In genomic region chr2:43595603-43596412, GRCh38 we compare ENCODE assay signal across 8 cellular contexts. TPM values are rescaled to one million over a fixed set of nuclear protein-coding genes. Genes with fewer than 3 reads are reported as not detected.
A peak's percentile ranks its signal among the peaks of the same experiment; 100 is the strongest.
DNase-seq lines count a peak whose midpoint lies in the region; ATAC-seq and TF ChIP-seq lines count a peak whose summit lies in the region.

A gene with protein sequence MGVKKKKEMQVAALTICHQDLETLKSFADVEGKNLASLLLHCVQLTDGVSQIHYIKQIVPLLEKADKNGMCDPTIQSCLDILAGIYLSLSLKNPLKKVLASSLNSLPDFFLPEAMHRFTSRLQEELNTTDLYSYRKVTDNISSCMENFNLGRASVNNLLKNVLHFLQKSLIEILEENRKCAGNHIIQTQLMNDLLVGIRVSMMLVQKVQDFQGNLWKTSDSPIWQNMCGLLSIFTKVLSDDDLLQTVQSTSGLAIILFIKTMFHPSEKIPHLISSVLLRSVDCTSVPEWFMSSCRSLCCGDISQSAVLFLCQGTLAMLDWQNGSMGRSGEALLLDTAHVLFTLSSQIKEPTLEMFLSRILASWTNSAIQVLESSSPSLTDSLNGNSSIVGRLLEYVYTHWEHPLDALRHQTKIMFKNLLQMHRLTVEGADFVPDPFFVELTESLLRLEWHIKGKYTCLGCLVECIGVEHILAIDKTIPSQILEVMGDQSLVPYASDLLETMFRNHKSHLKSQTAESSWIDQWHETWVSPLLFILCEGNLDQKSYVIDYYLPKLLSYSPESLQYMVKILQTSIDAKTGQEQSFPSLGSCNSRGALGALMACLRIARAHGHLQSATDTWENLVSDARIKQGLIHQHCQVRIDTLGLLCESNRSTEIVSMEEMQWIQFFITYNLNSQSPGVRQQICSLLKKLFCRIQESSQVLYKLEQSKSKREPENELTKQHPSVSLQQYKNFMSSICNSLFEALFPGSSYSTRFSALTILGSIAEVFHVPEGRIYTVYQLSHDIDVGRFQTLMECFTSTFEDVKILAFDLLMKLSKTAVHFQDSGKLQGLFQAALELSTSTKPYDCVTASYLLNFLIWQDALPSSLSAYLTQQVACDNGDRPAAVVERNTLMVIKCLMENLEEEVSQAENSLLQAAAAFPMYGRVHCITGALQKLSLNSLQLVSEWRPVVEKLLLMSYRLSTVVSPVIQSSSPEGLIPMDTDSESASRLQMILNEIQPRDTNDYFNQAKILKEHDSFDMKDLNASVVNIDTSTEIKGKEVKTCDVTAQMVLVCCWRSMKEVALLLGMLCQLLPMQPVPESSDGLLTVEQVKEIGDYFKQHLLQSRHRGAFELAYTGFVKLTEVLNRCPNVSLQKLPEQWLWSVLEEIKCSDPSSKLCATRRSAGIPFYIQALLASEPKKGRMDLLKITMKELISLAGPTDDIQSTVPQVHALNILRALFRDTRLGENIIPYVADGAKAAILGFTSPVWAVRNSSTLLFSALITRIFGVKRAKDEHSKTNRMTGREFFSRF (N-terminal part only) (minus strand): TSS chr2:43596038. CDS start chr2:43592392, 3,646 bp downstream.

- DNase-seq in NCI-H1092 treated with DMSO at 0.1 percent for 48 hours (lab: John Stamatoyannopoulos, UW) = peak; percentile 96
- DNase-seq in SKM-1 (lab: John Stamatoyannopoulos, UW; ENCODE audit: unreplicated experiment) = peak; percentile 97
- peak; percentile 96 for DNase-seq in glomerular visceral epithelial cell (ENCODE audit: extremely low spot score)
- peak; percentile 92 for DNase-seq in osteoblast (ENCODE audit: insufficient read length, low spot score, missing footprints)
- DNase-seq in thoracic aorta (ENCODE audit: low spot score) = peak; percentile 98

- peaks cover 19% of the 10 kb centered on the region for H3K79me2 ChIP-seq in osteoblast (ENCODE audit: insufficient read depth, low read length)

- H3K9me3 Mint-ChIP-seq in activated naive CD8-positive, alpha-beta T cell (ENCODE audit: low read depth) = no peaks in the 10 kb centered on the region

- H3K4me3 Mint-ChIP-seq in activated naive CD8-positive, alpha-beta T cell = peak within 1 kb of the TSS; percentile 97

- peak within 1 kb of the TSS; percentile 93 for H3K4me3 ChIP-seq in GM08714 (ENCODE audit: low read length)
- H3K4me3 ChIP-seq in osteoblast (ENCODE audit: insufficient read depth, low read length) = peak within 1 kb of the TSS; percentile 95
- peak within 1 kb of the TSS; percentile 92 for H3K4me3 ChIP-seq in thoracic aorta

- H3K36me3 ChIP-seq in osteoblast (ENCODE audit: insufficient read depth, low read length) (peaks cover 8% of the 10 kb centered on the region), thoracic aorta (peaks cover 3% of the 10 kb centered on the region)

- peaks cover 35% of the 10 kb centered on the region for H3K4me1 Mint-ChIP-seq in activated naive CD8-positive, alpha-beta T cell (ENCODE audit: low read depth)

- H3K27ac ChIP-seq in osteoblast (ENCODE audit: low read depth, low read length) = peak within 1 kb of the TSS; percentile 98
- peak within 1 kb of the TSS; percentile 79 to 93 for H3K27ac ChIP-seq in thoracic aorta

- no peaks in the 10 kb centered on the region for H4K20me1 ChIP-seq in osteoblast (ENCODE audit: insufficient read depth, low read length)

- H3K4me1 ChIP-seq in osteoblast (ENCODE audit: insufficient read depth, low read length) = peaks cover 36% of the 10 kb centered on the region
- H3K4me1 ChIP-seq in thoracic aorta (ENCODE audit: control insufficient read depth in 1 of 2, low read depth in 2 of 2) = peaks cover 9 to 28% of the 10 kb centered on the region in 2 donors

- H3K4me2 ChIP-seq in osteoblast (ENCODE audit: insufficient read depth, low read length) = peak within 1 kb of the TSS; percentile 98

- H3K27me3 ChIP-seq in osteoblast (ENCODE audit: insufficient read depth, low read length) (no peaks in the 10 kb centered on the region), thoracic aorta (replicated peaks; ENCODE audit: insufficient read depth) (no peaks in the 10 kb centered on the region)

- peak within 1 kb of the TSS; percentile 98 for H3K27ac Mint-ChIP-seq in activated naive CD8-positive, alpha-beta T cell

- TF ChIP-seq CTCF in osteoblast (IDR thresholded peaks at IDR 0.05; ENCODE audit: extremely low read depth, low read depth, low read length) = no peak
- no peak for TF ChIP-seq CTCF in thoracic aorta (IDR thresholded peaks at IDR 0.05)

- no peaks in the 10 kb centered on the region for H3K27me3 Mint-ChIP-seq in activated naive CD8-positive, alpha-beta T cell

- ATAC-seq in HG02610 (IDR thresholded peaks at IDR 0.05; ENCODE audit: unreplicated experiment) (peak; percentile 98), thoracic aorta (ENCODE audit: insufficient number of reproducible peaks, low FRiP score, low read depth) (peak; percentile 95)

- no peaks in the 10 kb centered on the region for H3K9me3 ChIP-seq in osteoblast (ENCODE audit: low read depth, low read length)
- H3K9me3 ChIP-seq in thoracic aorta = no peaks in the 10 kb centered on the region

- H3K36me3 Mint-ChIP-seq in activated naive CD8-positive, alpha-beta T cell = peaks cover 4% of the 10 kb centered on the region

- H2AFZ ChIP-seq in osteoblast (ENCODE audit: low read length) = peak within 1 kb of the TSS; percentile 95

RNA-seq across cellular contexts. Expression of the gene that starts here (rescaled TPM):
- total RNA-seq in osteoblast (38.0 and 39.4 TPM in 2 replicates), thoracic aorta (10 to 100 TPM; 33.3 to 46.6 TPM)

Comparison
In these comparisons a context has a peak if more than half of its experiments do, and no peak if none do; other contexts are left out.
1. Peak in every context shown above with its lines: DNase-seq, ATAC-seq, H3K4me3 ChIP-seq and H3K27ac ChIP-seq.